ENCODE assay signal across 16 cellular contexts in the genomic region with DNA sequence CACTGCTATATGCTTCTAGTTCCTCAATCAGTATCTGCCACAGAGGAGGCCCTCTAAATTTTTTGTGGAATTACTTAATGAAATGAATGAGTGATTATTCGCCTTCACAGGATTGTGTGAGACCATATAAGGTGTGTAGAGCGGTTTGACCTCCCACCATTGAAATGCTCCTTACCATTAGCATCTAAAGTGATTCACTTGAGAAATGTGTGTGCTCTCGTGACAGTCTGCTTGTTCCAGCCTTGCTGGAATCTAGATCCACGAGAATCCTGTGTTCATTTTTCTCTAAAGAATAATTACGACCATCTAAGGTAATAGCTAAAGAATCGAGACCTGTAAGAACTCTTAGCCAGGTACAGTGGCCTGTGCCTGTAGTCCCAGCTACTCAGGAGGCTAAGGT.
DNase-seq lines count a peak whose midpoint lies in the region; ATAC-seq, FAIRE-seq and TF ChIP-seq lines count a peak whose summit lies in the region.
"Had no signal": no experiment of that assay in that cellular context is flagged by ENCODE, and none has a peak within 500 bp of the region (broad histone marks: within the 10 kb centered on the region; RNA-seq: fewer than 3 reads in every experiment).

No MANE protein-coding gene starts in this region.

- BruUV-seq in HepG2 (replicated peaks; lab: Mats Ljungman, UMichigan) = no TSS peak

- H3K4me1 ChIP-seq in HepG2 (ENCODE audit: insufficient read depth, low read length) (peaks cover 90% of the 10 kb centered on the region), right lobe of liver (peaks cover 0 to 20% (median 8%) of the 10 kb centered on the region in 4 donors), mesenchymal stem cell (ENCODE audit: control insufficient read depth, insufficient read depth, low read depth, low read length) (peaks cover 12% of the 10 kb centered on the region), uterus (peaks cover 7 to 10% of the 10 kb centered on the region in 2 donors), lower lobe of right lung (peaks cover 32% of the 10 kb centered on the region)

- H2BK5ac ChIP-seq in mesenchymal stem cell (ENCODE audit: low read depth, low read length, poor library complexity, severe bottlenecking) = no peak overlapping the region

- H2BK15ac ChIP-seq in mesenchymal stem cell (ENCODE audit: low read depth, poor library complexity, severe bottlenecking) = no peak overlapping the region

- H2BK120ac ChIP-seq in mesenchymal stem cell (ENCODE audit: low read depth, low read length) = no peak overlapping the region

- H3K4me2 ChIP-seq in HepG2 (ENCODE audit: low read depth, low read length) (no peak overlapping the region), mesenchymal stem cell (ENCODE audit: low read length, poor library complexity, severe bottlenecking) (no peak overlapping the region)
- H3K4me2 ChIP-seq: BLaER1 treated with 17β-estradiol and CSF1 and Interleukin-3, amounts not matched to agents 10 nM and 100 nM had no signal

- no peaks in the 10 kb centered on the region for H3K9me3 Mint-ChIP-seq in WTC11

- H3K23ac ChIP-seq in mesenchymal stem cell (ENCODE audit: low read length in 2 of 2) = peak overlapping the region in 1 of 2 experiments; percentile 52

- H3K9me3 ChIP-seq in HepG2 (ENCODE audit: low read length) (no peaks in the 10 kb centered on the region), right lobe of liver (no peaks in the 10 kb centered on the region), mesenchymal stem cell (ENCODE audit: control insufficient read depth, low read length) (no peaks in the 10 kb centered on the region), uterus (no peaks in the 10 kb centered on the region), lower lobe of right lung (no peaks in the 10 kb centered on the region)
- H3K9me3 ChIP-seq: BLaER1 treated with 17β-estradiol and CSF1 and Interleukin-3, amounts not matched to agents 10 nM and 100 nM had no signal

- intact Hi-C loops in HepG2 (cut with micrococcal nuclease; ENCODE audit: unreplicated experiment) = no loop called here
- intact Hi-C loops in right lobe of liver (cut with DNase I) = no loop called here
- intact Hi-C loops in uterus (cut with DNase I; ENCODE audit: low total_unique reads) = no loop called here
- intact Hi-C loops in lower lobe of right lung (cut with DNase I) = no loop called here

- H3K4me3 Mint-ChIP-seq in WTC11 = no peak overlapping the region
- H3K4me3 Mint-ChIP-seq: CD4-positive, CD25-positive, alpha-beta regulatory T cell had no signal

- ATAC-seq in HepG2 (no peak), right lobe of liver (no peak), WTC11 (no peak), lower lobe of right lung (no peak)
- ATAC-seq: GM12878 had no signal

- in situ Hi-C loops in HepG2 (cut with HindIII; ENCODE audit: extremely low pct_ligation_motif_present, low pct_unique_long_range_greater_than_20kb) = no loop called here

- TF ChIP-seq RAD21 in HepG2 (CRISPR knock-in tag; IDR thresholded peaks at IDR 0.05) = no peak

- POLR2A ChIA-PET in HepG2 (lab: Yijun Ruan, JAX) (no interaction called here), WTC11 (lab: Charles Lee) (no interaction called here)

- peak overlapping the region in 1 of 2 experiments; percentile 66 for H3K18ac ChIP-seq in mesenchymal stem cell (ENCODE audit: low read depth in 1 of 2, low read length in 2 of 2)

- H3K4me1 Mint-ChIP-seq in WTC11 = peaks cover 63% of the 10 kb centered on the region

- no peaks in the 10 kb centered on the region for H3K36me3 Mint-ChIP-seq in WTC11

- peak overlapping the region; percentile 72 for H4K91ac ChIP-seq in mesenchymal stem cell (ENCODE audit: low read length)

- no peak for TF ChIP-seq EP300 in HepG2 (IDR thresholded peaks at IDR 0.05; ENCODE audit: low read depth in 2 of 2, low read length in 2 of 2)
- TF ChIP-seq EP300 in HepG2 (CRISPR knock-in tag; IDR thresholded peaks at IDR 0.05; ENCODE audit: borderline replicate concordance) = no peak

- H3K27ac ChIP-seq in HepG2 (ENCODE audit: extremely low read length, insufficient read depth, low read length) (peak overlapping the region; percentile 9), right lobe of liver (no peak overlapping the region), mesenchymal stem cell (ENCODE audit: low read length, poor library complexity, severe bottlenecking) (no peak overlapping the region), uterus (no peak overlapping the region), lower lobe of right lung (no peak overlapping the region)
- H3K27ac ChIP-seq: 22Rv1; BLaER1 treated with 17β-estradiol and CSF1 and Interleukin-3, amounts not matched to agents 10 nM and 100 nM had no signal

- H3K27ac Mint-ChIP-seq in WTC11 = peak overlapping the region; percentile 65
- H3K27ac Mint-ChIP-seq: CD4-positive, CD25-positive, alpha-beta regulatory T cell had no signal

- FAIRE-seq in HepG2 (lab: Jason Lieb, UNC) = no peak
- no peak for FAIRE-seq in H54 (lab: Jason Lieb, UNC)
- FAIRE-seq: GM12878, GM18507 had no signal

- H3K79me1 ChIP-seq in mesenchymal stem cell (replicated peaks; ENCODE audit: low read length, poor library complexity, severe bottlenecking) = peaks cover 2% of the 10 kb centered on the region

- H2AK5ac ChIP-seq in mesenchymal stem cell (ENCODE audit: low read length, severe bottlenecking) = no peak overlapping the region

- no peak overlapping the region for H3K4me3 ChIP-seq in HepG2 (replicated peaks in 1 of 3; ENCODE audit: insufficient read depth in 1 of 3, low read depth in 2 of 3, low read length in 3 of 3)
- H3K4me3 ChIP-seq in right lobe of liver = no peak overlapping the region
- H3K4me3 ChIP-seq in mesenchymal stem cell (ENCODE audit: insufficient read depth in 1 of 2, low read depth in 1 of 2, low read length in 2 of 2) = no peak overlapping the region
- H3K4me3 ChIP-seq in uterus = no peak overlapping the region
- H3K4me3 ChIP-seq in lower lobe of right lung = no peak overlapping the region
- H3K4me3 ChIP-seq: BLaER1 treated with 17β-estradiol and CSF1 and Interleukin-3, amounts not matched to agents 10 nM and 100 nM; GM12878 had no signal

- no peak overlapping the region for H3K14ac ChIP-seq in mesenchymal stem cell (ENCODE audit: low read length in 2 of 2)

- TF ChIP-seq POLR2A in HepG2 (IDR thresholded peaks at IDR 0.05; ENCODE audit: insufficient read depth in 1 of 2, low read depth in 2 of 2, low read length in 2 of 2) (no peak), right lobe of liver (IDR thresholded peaks at IDR 0.05) (no peak), H54 (IDR thresholded peaks at IDR 0.05; ENCODE audit: low read depth, low read length) (no peak), uterus (IDR thresholded peaks at IDR 0.05) (no peak)

- H4K8ac ChIP-seq in mesenchymal stem cell (ENCODE audit: low read length) = peak overlapping the region; percentile 38

- no peaks in the 10 kb centered on the region for H3K27me3 Mint-ChIP-seq in WTC11 (ENCODE audit: low read depth)
- H3K27me3 Mint-ChIP-seq: CD4-positive, CD25-positive, alpha-beta regulatory T cell had no signal

- no peaks in the 10 kb centered on the region for H3K27me3 ChIP-seq in HepG2 (ENCODE audit: control insufficient read depth in 1 of 2, insufficient read depth in 2 of 2, low read length in 2 of 2)
- H3K27me3 ChIP-seq in right lobe of liver = no peaks in the 10 kb centered on the region
- H3K27me3 ChIP-seq in mesenchymal stem cell (ENCODE audit: control insufficient read depth in 1 of 2, insufficient read depth in 1 of 2, low read length in 2 of 2) = no peaks in the 10 kb centered on the region
- no peaks in the 10 kb centered on the region for H3K27me3 ChIP-seq in uterus
- H3K27me3 ChIP-seq in lower lobe of right lung (ENCODE audit: low read depth) = no peaks in the 10 kb centered on the region
- H3K27me3 ChIP-seq: BLaER1 treated with 17β-estradiol and CSF1 and Interleukin-3, amounts not matched to agents 10 nM and 100 nM had no signal

- CTCF ChIA-PET in HepG2 (lab: Yijun Ruan, JAX; ENCODE audit: low intra/inter-chr PET ratio, low total read pairs) = no interaction called here
- CTCF ChIA-PET in WTC11 (lab: Charles Lee) = no interaction called here

- H3K79me2 ChIP-seq in HepG2 (ENCODE audit: insufficient read depth, low read length) = peaks cover 98% of the 10 kb centered on the region

- TF ChIP-seq CTCF in HepG2 (CRISPR knock-in tag; IDR thresholded peaks at IDR 0.05) (no peak), right lobe of liver (IDR thresholded peaks at IDR 0.05) (no peak), WTC11 (IDR thresholded peaks at IDR 0.05) (no peak), uterus (IDR thresholded peaks at IDR 0.05) (no peak), lower lobe of right lung (IDR thresholded peaks at IDR 0.05) (no peak)

- H2BK12ac ChIP-seq in mesenchymal stem cell (ENCODE audit: low read length in 2 of 2) = no peak overlapping the region

- peaks cover 100% of the 10 kb centered on the region for H4K20me1 ChIP-seq in HepG2 (ENCODE audit: insufficient read depth, low read length)

- H2AFZ ChIP-seq in HepG2 (ENCODE audit: low read length) (no peak overlapping the region), mesenchymal stem cell (ENCODE audit: low read depth, low read length) (no peak overlapping the region)

- DNase-seq in HepG2 (ENCODE audit: low spot score) (no peak), right lobe of liver (no peak), WTC11 (ENCODE audit: low spot score) (no peak), mesenchymal stem cell (no peak), H54 (ENCODE audit: insufficient read length, low spot score) (no peak), uterus (no peak), lower lobe of right lung (no peak)
- no peak for DNase-seq in activated effector memory CD4-positive, alpha-beta T cell treated with Interleukin-2 at 50 U/mL for 16 hours
- DNase-seq: ACHN; CD4-positive, CD25-positive, alpha-beta regulatory T cell; DMS79; H7 had no signal

- H3K4ac ChIP-seq in mesenchymal stem cell (ENCODE audit: low read depth in 1 of 2, low read length in 2 of 2) = peak overlapping the region in 1 of 2 experiments; percentile 85

- H3K36me3 ChIP-seq in HepG2 (replicated peaks in 1 of 2; ENCODE audit: control insufficient read depth in 1 of 2, insufficient read depth in 2 of 2, low read length in 2 of 2) (peaks cover 13 to 50% of the 10 kb centered on the region in 2 experiments), right lobe of liver (no peaks in the 10 kb centered on the region), mesenchymal stem cell (ENCODE audit: control insufficient read depth in 1 of 2, insufficient read depth in 2 of 2, low read depth in 1 of 2, low read length in 2 of 2) (peaks cover 9 to 28% of the 10 kb centered on the region in 2 experiments), uterus (no peaks in the 10 kb centered on the region), lower lobe of right lung (no peaks in the 10 kb centered on the region)

- 91% methylated on average over 6 of the region's 6 CpGs for WGBS in HepG2 (ENCODE audit: low lambda C conversion rate)
- 94% methylated on average over 5 of the region's 6 CpGs for WGBS in right lobe of liver (ENCODE audit: insufficient coverage, low coverage, low lambda C conversion rate, missing lambda C conversion rate)
- 89% methylated on average over 6 of the region's 6 CpGs for WGBS in mesenchymal stem cell

- H3K9ac ChIP-seq in HepG2 (ENCODE audit: insufficient read depth, low read depth, low read length) (no peak overlapping the region), mesenchymal stem cell (ENCODE audit: low read length) (no peak overlapping the region)
- H3K9ac ChIP-seq: BLaER1 treated with 17β-estradiol and CSF1 and Interleukin-3, amounts not matched to agents 10 nM and 100 nM had no signal

TF ChIP-seq in WTC11, 78 proteins besides CTCF, POLR2A, EP300 and RAD21 (continues in another document):
- TF ChIP-seq GRHL2 (CRISPR knock-in tag; IDR thresholded peaks at IDR 0.05; ENCODE audit: insufficient replicate concordance, severe bottlenecking) = no peak
